Comparison of ENCODE assay signal across 8 cellular contexts in genomic region chr14:75418779-75419768, GRCh38. TPM values are rescaled to one million over a fixed set of nuclear protein-coding genes. Genes with fewer than 3 reads are reported as not detected.
A peak's percentile ranks its signal among the peaks of the same experiment; 100 is the strongest.
DNase-seq lines count a peak whose midpoint lies in the region; ATAC-seq, FAIRE-seq and TF ChIP-seq lines count a peak whose summit lies in the region.

No MANE protein-coding gene starts in this region.

- ATAC-seq in CD4-positive, alpha-beta T cell (ENCODE audit: poor library complexity) = peak; percentile 41
- ATAC-seq in GM21390 (IDR thresholded peaks at IDR 0.05; ENCODE audit: unreplicated experiment) (peak; percentile 82), GM12878 (peak; percentile 97)

- POLR2A ChIA-PET in CD4-positive, alpha-beta T cell (lab: Charles Lee) = no interaction called here
- POLR2A ChIA-PET in GM12878 (lab: Charles Lee) = interaction anchor here (0.6 to 1.5 kb wide), 5 partner anchors 11 to 110 kb away, joined by 3 to 4 read pairs (median 3); no protein-coding TSS in a partner anchor

- H3K4me3 Mint-ChIP-seq in CD4-positive, alpha-beta T cell = no peak overlapping the region
- peak overlapping the region in 2 of 3 experiments; percentile 57 to 68 for H3K4me3 Mint-ChIP-seq in nephron

- H3K27ac Mint-ChIP-seq in CD4-positive, alpha-beta T cell = no peak overlapping the region
- H3K27ac Mint-ChIP-seq in nephron = peak overlapping the region in 2 of 3 experiments; percentile 4 to 17

- 63% methylated on average over 16 of the region's 16 CpGs for WGBS in GM12878 (ENCODE audit: insufficient coverage, insufficient replicate concordance, low lambda C conversion rate, missing lambda C conversion rate)

- no peaks in the 10 kb centered on the region for H3K79me2 ChIP-seq in GM12878 (ENCODE audit: control insufficient read depth, insufficient read depth, low read length)

- FAIRE-seq in GM12878 (lab: Jason Lieb, UNC) = peak; percentile 80

- TF ChIP-seq EP300 in GM12878 (IDR thresholded peaks at IDR 0.05; ENCODE audit: borderline replicate concordance in 1 of 2, control insufficient read depth in 1 of 2, low read depth in 2 of 2, low read length in 2 of 2) = peak in 1 of 2 experiments; percentile 19; a peak in 1 of 4 replicates

- H3K9ac ChIP-seq in GM12878 (ENCODE audit: control insufficient read depth, insufficient read depth, low read length) = peak overlapping the region; percentile 45

- no peaks in the 10 kb centered on the region for H3K9me3 ChIP-seq in CD4-positive, alpha-beta T cell (ENCODE audit: control insufficient read depth, low read length)
- peaks cover under 1% of the 10 kb centered on the region; the same call in 2 of the 3 replicates for H3K9me3 ChIP-seq in GM12878 (replicated peaks; ENCODE audit: control insufficient read depth, insufficient read depth, low read length)

- no peaks in the 10 kb centered on the region for H3K27me3 ChIP-seq in CD4-positive, alpha-beta T cell (ENCODE audit: control insufficient read depth, insufficient read depth, low read length)
- H3K27me3 ChIP-seq in GM12878 (replicated peaks in 1 of 2; ENCODE audit: control insufficient read depth in 2 of 2, insufficient read depth in 2 of 2, low read length in 1 of 2) = no peaks in the 10 kb centered on the region

- no peak overlapping the region for H3K27ac ChIP-seq in CD4-positive, alpha-beta T cell (ENCODE audit: low read depth, low read length)
- H3K27ac ChIP-seq in GM12878 (ENCODE audit: control insufficient read depth, insufficient read depth) = peak overlapping the region; percentile 62

- no peaks in the 10 kb centered on the region for H3K36me3 Mint-ChIP-seq in CD4-positive, alpha-beta T cell (ENCODE audit: low read depth)
- H3K36me3 Mint-ChIP-seq in nephron (ENCODE audit: low read depth) = no peaks in the 10 kb centered on the region

- peaks cover 14% of the 10 kb centered on the region for H3K4me1 ChIP-seq in GM12878 (ENCODE audit: control insufficient read depth, insufficient read depth, low read length)

- peak overlapping the region; percentile 71 for H2AFZ ChIP-seq in GM12878 (ENCODE audit: control insufficient read depth, low read depth, low read length)

- intact Hi-C loops in CD4-positive, alpha-beta T cell (cut with DNase I, micrococcal nuclease) = no loop called here
- intact Hi-C loops in GM12878 (cut with micrococcal nuclease; ENCODE audit: unreplicated experiment) = no loop called here

- SMC1A ChIA-PET in GM12878 (lab: Charles Lee; ENCODE audit: uncharacterized antibody, unreplicated experiment) = interaction anchor here (0.6 to 2.2 kb wide), 13 partner anchors 12 to 142 kb away, joined by 3 to 8 read pairs (median 4); no protein-coding TSS in a partner anchor

- RAD21 ChIA-PET in GM12878 (lab: Charles Lee; ENCODE audit: unreplicated experiment) = interaction anchor here (0.6 to 3.1 kb wide), 7 partner anchors 11 to 111 kb away, joined by 3 to 12 read pairs (median 4); no protein-coding TSS in a partner anchor

- peak; percentile 55; the same call in 1 of the 2 replicates for TF ChIP-seq POLR2A in GM12878 (IDR thresholded peaks at IDR 0.05; ENCODE audit: low read depth, low read length)

- TF ChIP-seq CTCF in CD4-positive, alpha-beta T cell (IDR thresholded peaks at IDR 0.05) = no peak
- no peak for TF ChIP-seq CTCF in GM12878 (IDR thresholded peaks at IDR 0.05 in 2 of 3, conservative IDR thresholded peaks at IDR 0.05 in 1 of 3; ENCODE audit: control insufficient read depth in 2 of 3, extremely low read depth in 1 of 3, insufficient read depth in 1 of 3, low read depth in 3 of 3, low read length in 3 of 3)
- no peak for TF ChIP-seq CTCF in nephron (IDR thresholded peaks at IDR 0.05; ENCODE audit: unreplicated experiment in 3 of 3)

- no peaks in the 10 kb centered on the region for H3K9me3 Mint-ChIP-seq in CD4-positive, alpha-beta T cell
- H3K9me3 Mint-ChIP-seq in nephron = no peaks in the 10 kb centered on the region

- no peaks in the 10 kb centered on the region for H4K20me1 ChIP-seq in GM12878 (ENCODE audit: control insufficient read depth, insufficient read depth)

- no peak for DNase-seq in CD4-positive, alpha-beta T cell
- DNase-seq in NCI-H226 (peak; percentile 16), GM12878 (ENCODE audit: low read depth, low spot score) (peak; percentile 57), medulla oblongata (ENCODE audit: extremely low spot score) (no peak), NCI-H526 treated with DMSO at 0.1 percent for 48 hours (lab: John Stamatoyannopoulos, UW) (no peak), SIG-M5 (lab: John Stamatoyannopoulos, UW) (no peak)

- H3K27me3 Mint-ChIP-seq in CD4-positive, alpha-beta T cell = no peaks in the 10 kb centered on the region
- H3K27me3 Mint-ChIP-seq in nephron (ENCODE audit: low read depth) = peaks cover 4% of the 10 kb centered on the region

- no TSS peak for BruUV-seq in GM12878 (replicated peaks; lab: Mats Ljungman, UMichigan)

- CTCF ChIA-PET in CD4-positive, alpha-beta T cell (lab: Charles Lee) = interaction anchor here (0.6 kb wide), 1 partner anchor 244 kb away, joined by 3 read pairs; no protein-coding TSS in a partner anchor
- CTCF ChIA-PET in GM12878 (lab: Yijun Ruan, JAX) = interaction anchor here (0.8 to 1.2 kb wide), 3 partner anchors 11 to 35 kb away, joined by 3 to 6 read pairs (median 5); no protein-coding TSS in a partner anchor

- H3K36me3 ChIP-seq in GM12878 (ENCODE audit: control insufficient read depth in 2 of 2, insufficient read depth in 2 of 2, low read length in 1 of 2) = no peaks in the 10 kb centered on the region

- TF ChIP-seq RAD21 in GM12878 (IDR thresholded peaks at IDR 0.05; ENCODE audit: insufficient read depth, low read depth, low read length) = no peak

- peak overlapping the region; percentile 45 for H3K4me3 ChIP-seq in GM12878

- peaks cover 16% of the 10 kb centered on the region for H3K4me1 Mint-ChIP-seq in CD4-positive, alpha-beta T cell (ENCODE audit: low read depth)
- H3K4me1 Mint-ChIP-seq in nephron = peaks cover 17% of the 10 kb centered on the region

- peak overlapping the region; percentile 68 for H3K4me2 ChIP-seq in GM12878 (ENCODE audit: control insufficient read depth, insufficient read depth)

- in situ Hi-C loops in GM12878 (cut with MboI) = no loop called here

TF ChIP-seq in GM12878, 131 proteins besides CTCF, POLR2A, EP300 and RAD21 (continues in another document):
- no peak for TF ChIP-seq SUZ12 (IDR thresholded peaks at IDR 0.05; ENCODE audit: unreplicated experiment)
- TF ChIP-seq BHLHE40 (IDR thresholded peaks at IDR 0.05; ENCODE audit: borderline replicate concordance in 1 of 2, low read depth in 2 of 2, low read length in 1 of 2) = peak in 1 of 2 experiments; percentile 50; a peak in 1 of 4 replicates
- peak; percentile 64; the same call in 1 of the 2 replicates for TF ChIP-seq RUNX3 (IDR thresholded peaks at IDR 0.05; ENCODE audit: low read length)
- TF ChIP-seq GATAD2B (conservative IDR thresholded peaks at IDR 0.05; ENCODE audit: low read depth) = no peak; the same call in 1 of the 2 replicates
- TF ChIP-seq USF1 (IDR thresholded peaks at IDR 0.05; ENCODE audit: borderline replicate concordance, extremely low read length, insufficient read depth, low read depth, low read length) = no peak
- peak; percentile 63; the same call in 1 of the 2 replicates for TF ChIP-seq SPI1 (IDR thresholded peaks at IDR 0.05; ENCODE audit: borderline replicate concordance, insufficient read depth, low read depth, low read length)
- no peak for TF ChIP-seq GABPA (IDR thresholded peaks at IDR 0.05; ENCODE audit: low read depth)
- peak; percentile 34; the same call in 1 of the 2 replicates for TF ChIP-seq PAX5 (IDR thresholded peaks at IDR 0.05; ENCODE audit: borderline replicate concordance, low read depth, low read length)
- TF ChIP-seq ZSCAN29 (IDR thresholded peaks at IDR 0.05) = no peak; the same call in 1 of the 2 replicates
- peak; percentile 82 for TF ChIP-seq IKZF1 (conservative IDR thresholded peaks at IDR 0.05)
- no peak for TF ChIP-seq POLR2AphosphoS2 (IDR thresholded peaks at IDR 0.05; ENCODE audit: low read depth, low read length)

RNA-seq across cellular contexts. Expression of gene JDP2, which starts 8.7 kb away (rescaled TPM):
- 1 to 10 TPM; 1.1 to 1.2 TPM for total RNA-seq in CD4-positive, alpha-beta T cell
- 15.0 and 17.9 TPM in 2 replicates for total RNA-seq in GM12878 (2013; cell fraction: nucleolus; rRNA removed)
- total RNA-seq in GM12878 (2014; rRNA removed) (19.4 and 21.3 TPM in 2 replicates), GM12878 (2014; rRNA removed; fragmentation: Illumina TruSeq; extraction: Trizol) (11.7 and 12.1 TPM in 2 replicates), GM12878 (2021) (16.0 and 16.4 TPM in 2 replicates)
- polyA plus RNA-seq in GM12878 (2011; ENCODE audit: low read depth) = 2.8 TPM
- polyA plus RNA-seq in GM12878 (2011; rRNA removed) (5.1 and 6.7 TPM in 2 replicates), GM12878 (2014; fragmentation: Illumina TruSeq; extraction: Trizol) (3.3 and 11.5 TPM in 2 replicates), GM12878 (2014; fragmentation: Nextera tagmentation; extraction: Ambion mirVana) (1 to 10 TPM in 1 of 2 experiments, under 1 TPM in 1; 0.71 to 1.2 TPM), GM12878 (2014; rRNA removed) (20.7 and 21.2 TPM in 2 replicates), GM12878 (2016; fragmentation: Nextera tagmentation; extraction: Ambion mirVana) (10 to 100 TPM in 1 of 2 experiments, 1 to 10 TPM in 1; 8.9 to 10.8 TPM)
- 6.4 and 9.1 TPM in 2 replicates for polyA plus RNA-seq in GM12878 (2011; cell fraction: cytosol; rRNA removed)
- polyA plus RNA-seq in GM12878 (2011; cell fraction: nucleus; rRNA removed) = 7.3 and 8.7 TPM in 2 replicates
- 10.9 and 12.4 TPM in 2 replicates for polyA plus RNA-seq in GM12878 (2012)
- polyA minus RNA-seq in GM12878 (2011; rRNA and poly(A)+ RNA removed) = 1.7 and 3.9 TPM in 2 replicates
- 2.6 and 3.1 TPM in 2 replicates for polyA minus RNA-seq in GM12878 (2011; cell fraction: cytosol; rRNA and poly(A)+ RNA removed)
- polyA minus RNA-seq in GM12878 (2011; cell fraction: nucleus; rRNA and poly(A)+ RNA removed) = 2.8 and 6.3 TPM in 2 replicates

Comparison
In these comparisons a context has a peak if more than half of its experiments do, and no peak if none do; other contexts are left out.
1. ATAC-seq: peak in every context shown above with its lines; median percentile 97 in GM12878; 82 in GM21390; 41 in CD4-positive, alpha-beta T cell.
2. DNase-seq: peak in NCI-H226 (single experiment) and GM12878 (single experiment); none in CD4-positive, alpha-beta T cell (0 of 10), medulla oblongata (single experiment), NCI-H526 treated with DMSO at 0.1 percent for 48 hours (single experiment) and SIG-M5 (single experiment).
3. RNA of gene JDP2, which starts 8.7 kb away (total RNA-seq): 11.7 to 21.3 TPM in GM12878; 1.1 to 1.2 TPM in CD4-positive, alpha-beta T cell; every median in the first group is over 4 times any median in the second.